15 cellular contexts compared by ENCODE assay signal in the genomic region with DNA sequence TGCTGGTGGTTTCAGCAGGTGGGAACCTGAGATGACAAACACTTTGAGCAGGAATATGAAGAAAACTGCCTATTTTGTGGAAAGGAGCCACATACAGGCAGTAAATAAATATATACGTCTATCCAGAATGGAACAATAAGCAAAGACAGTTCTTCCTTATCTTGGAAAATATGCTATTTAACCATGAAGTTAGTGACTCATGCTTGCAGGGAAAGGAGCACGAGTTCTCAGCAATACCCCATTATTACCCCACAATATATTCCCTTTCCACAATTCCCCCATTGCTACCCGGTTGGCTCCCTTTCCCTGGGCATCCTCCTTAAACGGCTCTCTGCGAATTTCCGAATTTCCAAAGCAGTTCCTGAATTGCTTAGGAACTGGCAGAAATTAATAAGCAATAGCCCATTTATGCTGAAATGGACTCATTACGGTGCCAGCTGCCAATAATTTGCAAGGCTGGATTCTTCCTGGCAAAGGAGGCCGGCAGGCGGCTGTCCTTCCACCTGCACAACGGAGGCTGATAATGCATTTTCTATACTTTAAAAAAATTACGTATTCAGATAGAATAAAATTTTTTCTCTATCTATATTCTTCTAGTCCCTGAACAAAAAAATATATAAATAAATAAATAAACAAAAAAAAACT.
"Had no signal": no experiment of that assay in that cellular context is flagged by ENCODE, and none has a peak within 500 bp of the region (broad histone marks: within the 10 kb centered on the region; RNA-seq: fewer than 3 reads in every experiment).

No MANE protein-coding gene starts in this region.

- H3K27me3 ChIP-seq: foreskin keratinocyte, ovary, right lobe of liver, stomach had no signal

- H3K27ac ChIP-seq: foreskin keratinocyte, lower lobe of right lung, ovary, right lobe of liver, stomach had no signal

- H3K9me3 ChIP-seq: lower lobe of right lung, ovary, right lobe of liver, stomach had no signal

- DNase-seq: activated CD4-positive, alpha-beta T cell treated with anti-CD3 and anti-CD28 coated beads, Interleukin-2, amount 50 U/mL, for 4 hours; activated gamma-delta T cell; cortex of kidney; foreskin keratinocyte; hypothalamus; lower lobe of right lung; natural killer cell; ovary; right lobe of liver; small intestine; stimulated activated CD4-positive, alpha-beta T cell treated with anti-CD3 and anti-CD28 coated beads, Interleukin-4, amount 100 ng/mL, for 1 hour; stomach; SW 1271; T-helper 2 cell; trophoblast cell had no signal

- H3K4me1 ChIP-seq: lower lobe of right lung, right lobe of liver had no signal

- H3K4me3 ChIP-seq: lower lobe of right lung, ovary, right lobe of liver, stomach had no signal

- H3K36me3 ChIP-seq: lower lobe of right lung, ovary, right lobe of liver, stomach had no signal
